10 cellular contexts compared by ENCODE assay signal in genomic region chr2:166127217-166128155, GRCh38. TPM values are rescaled to one million over a fixed set of nuclear protein-coding genes. Genes with fewer than 3 reads are reported as not detected.
DNase-seq lines count a peak whose midpoint lies in the region; ATAC-seq and TF ChIP-seq lines count a peak whose summit lies in the region.
"Had no signal": no experiment of that assay in that cellular context is flagged by ENCODE, and none has a peak within 500 bp of the region (broad histone marks: within the 10 kb centered on the region; RNA-seq: fewer than 3 reads in every experiment).

SCN1A (minus strand) TSS chr2:166128020; CDS start chr2:166073621, 54,399 bp downstream.

- TF ChIP-seq EP300 in gastroesophageal sphincter (IDR thresholded peaks at IDR 0.05) = no peak

- DNase-seq in CD4-positive, alpha-beta T cell = no peak
- DNase-seq in NCI-H1436 treated with DMSO at 0.1 percent for 48 hours (lab: John Stamatoyannopoulos, UW) = peak; percentile 27
- DNase-seq in UCSD-AML1 (lab: John Stamatoyannopoulos, UW; ENCODE audit: unreplicated experiment) = peak; percentile 14
- peak; percentile 71 for DNase-seq in retina
- DNase-seq in T1000 (lab: John Stamatoyannopoulos, UW) = no peak

- POLR2A ChIA-PET in CD4-positive, alpha-beta T cell (lab: Charles Lee) = interaction anchor here (0.8 kb wide), 1 partner anchor 172 kb away, joined by 3 read pairs; no protein-coding TSS in a partner anchor

- no peaks in the 10 kb centered on the region for H3K9me3 ChIP-seq in CD4-positive, alpha-beta T cell (ENCODE audit: control insufficient read depth, low read length)
- H3K9me3 ChIP-seq in gastroesophageal sphincter = no peaks in the 10 kb centered on the region

- peak; percentile 66 for TF ChIP-seq CTCF in CD4-positive, alpha-beta T cell (IDR thresholded peaks at IDR 0.05)
- peak; percentile 44 to 67 (median 45) for TF ChIP-seq CTCF in gastroesophageal sphincter (IDR thresholded peaks at IDR 0.05)

- H3K4me1 ChIP-seq in gastroesophageal sphincter = no peaks in the 10 kb centered on the region

- no peak within 1 kb of the TSS for H3K4me3 ChIP-seq in gastroesophageal sphincter

- no peaks in the 10 kb centered on the region for H3K4me1 Mint-ChIP-seq in CD4-positive, alpha-beta T cell (ENCODE audit: low read depth)

- TF ChIP-seq POLR2A in gastroesophageal sphincter (IDR thresholded peaks at IDR 0.05) = no peak

- peaks cover 26% of the 10 kb centered on the region for H3K27me3 Mint-ChIP-seq in CD4-positive, alpha-beta T cell

- intact Hi-C loops in CD4-positive, alpha-beta T cell (cut with DNase I, micrococcal nuclease) = loop anchor here (2.0 to 10.0 kb wide), 6 partner anchors 173 to 1135 kb away; partner anchors contain the start of gene TTC21B (in 1 of the 2)

- peaks cover 8% of the 10 kb centered on the region for H3K27me3 ChIP-seq in CD4-positive, alpha-beta T cell (ENCODE audit: control insufficient read depth, insufficient read depth, low read length)
- H3K27me3 ChIP-seq in gastroesophageal sphincter = peaks cover 7% of the 10 kb centered on the region

- H3K36me3 ChIP-seq in gastroesophageal sphincter = no peaks in the 10 kb centered on the region

- no peak within 1 kb of the TSS for H3K27ac Mint-ChIP-seq in CD4-positive, alpha-beta T cell
- H3K27ac Mint-ChIP-seq: IgD-negative memory B cell had no signal

- no peaks in the 10 kb centered on the region for H3K9me3 Mint-ChIP-seq in CD4-positive, alpha-beta T cell
- H3K9me3 Mint-ChIP-seq: IgD-negative memory B cell had no signal

- no peak within 1 kb of the TSS for H3K27ac ChIP-seq in CD4-positive, alpha-beta T cell (ENCODE audit: low read depth, low read length)
- H3K27ac ChIP-seq in gastroesophageal sphincter = no peak within 1 kb of the TSS

- no peak within 1 kb of the TSS for H3K4me3 Mint-ChIP-seq in CD4-positive, alpha-beta T cell
- H3K4me3 Mint-ChIP-seq: IgD-negative memory B cell had no signal

- peak; percentile 39 for ATAC-seq in CD4-positive, alpha-beta T cell (ENCODE audit: poor library complexity)
- peak; percentile 46 for ATAC-seq in GM21360 (IDR thresholded peaks at IDR 0.05; ENCODE audit: unreplicated experiment)
- ATAC-seq in gastroesophageal sphincter = no peak
- ATAC-seq in GM18520 (IDR thresholded peaks at IDR 0.05; ENCODE audit: unreplicated experiment) = no peak

- WGBS in gastroesophageal sphincter (ENCODE audit: low coverage in 1 of 2), 2 donors = 4 to 7% methylated on average over 5 to 6 of the region's 7 CpGs

- CTCF ChIA-PET in CD4-positive, alpha-beta T cell (lab: Charles Lee) = interaction anchor here (0.6 to 1.9 kb wide), 6 partner anchors 13 to 932 kb away, joined by 3 to 5 read pairs (median 3); no protein-coding TSS in a partner anchor

- no peaks in the 10 kb centered on the region for H3K36me3 Mint-ChIP-seq in CD4-positive, alpha-beta T cell (ENCODE audit: low read depth)
- H3K36me3 Mint-ChIP-seq: IgD-negative memory B cell had no signal

RNA-seq across cellular contexts. Expression of gene SCN1A, which starts in this region (rescaled TPM):
- not detected for total RNA-seq in CD4-positive, alpha-beta T cell
- total RNA-seq in gastroesophageal sphincter = under 1 TPM in 2 of 4 donors, not detected in 2; 0.05 to 0.08 TPM
- total RNA-seq: mononuclear cell had no signal

Comparison
In these comparisons a context has a peak if more than half of its experiments do, and no peak if none do; other contexts are left out.
1. Peak in ATAC-seq in CD4-positive, alpha-beta T cell; RNA of the gene not detected or under 1 TPM.
2. DNase-seq: peak in NCI-H1436 treated with DMSO at 0.1 percent for 48 hours (single experiment), UCSD-AML1 (single experiment) and retina (single experiment); none in CD4-positive, alpha-beta T cell (0 of 10) and T1000 (single experiment).